Comparison of ENCODE assay signal across 1 cellular context in the genomic region with DNA sequence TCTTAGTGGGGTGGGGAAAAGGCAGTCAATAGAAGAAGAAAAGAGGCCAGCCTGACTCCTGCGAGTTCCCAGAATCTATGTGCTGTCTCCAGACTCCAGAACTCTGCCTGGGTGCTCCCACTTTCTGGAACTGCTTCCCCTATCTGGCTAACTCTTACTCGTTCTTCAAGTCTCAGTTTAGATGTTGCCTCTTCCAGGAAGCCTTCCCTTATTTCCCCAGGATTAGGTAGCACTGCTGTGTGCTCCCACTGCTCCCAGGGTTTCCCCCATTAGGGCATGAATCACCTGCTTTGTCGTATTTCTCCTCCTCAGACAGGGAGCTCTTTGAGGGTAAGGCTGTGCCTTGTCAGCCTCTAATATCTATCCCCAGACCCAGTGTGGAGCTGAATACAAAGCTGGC.
TF ChIP-seq lines count a peak whose summit lies in the region.

No MANE protein-coding gene starts in this region.

TF ChIP-seq in WTC11, 78 proteins besides CTCF, POLR2A, EP300 and RAD21 (continued from another document):
- TF ChIP-seq TCF7 (CRISPR knock-in tag; IDR thresholded peaks at IDR 0.05; ENCODE audit: low read depth) (no peak), RELA (CRISPR knock-in tag; IDR thresholded peaks at IDR 0.05; ENCODE audit: borderline replicate concordance) (no peak), GTF2I (CRISPR knock-in tag; conservative IDR thresholded peaks at IDR 0.05) (no peak), FOXP1 (CRISPR knock-in tag; IDR thresholded peaks at IDR 0.05; ENCODE audit: borderline replicate concordance) (no peak), FOXK1 (CRISPR knock-in tag; IDR thresholded peaks at IDR 0.05) (no peak), ZNF423 (CRISPR knock-in tag; IDR thresholded peaks at IDR 0.05) (no peak), SMAD3 (CRISPR knock-in tag; IDR thresholded peaks at IDR 0.05; ENCODE audit: borderline replicate concordance) (no peak), CREB1 (CRISPR knock-in tag; IDR thresholded peaks at IDR 0.05) (no peak), SOX15 (CRISPR knock-in tag; IDR thresholded peaks at IDR 0.05) (no peak)
- TF ChIP-seq, protein P1, sequence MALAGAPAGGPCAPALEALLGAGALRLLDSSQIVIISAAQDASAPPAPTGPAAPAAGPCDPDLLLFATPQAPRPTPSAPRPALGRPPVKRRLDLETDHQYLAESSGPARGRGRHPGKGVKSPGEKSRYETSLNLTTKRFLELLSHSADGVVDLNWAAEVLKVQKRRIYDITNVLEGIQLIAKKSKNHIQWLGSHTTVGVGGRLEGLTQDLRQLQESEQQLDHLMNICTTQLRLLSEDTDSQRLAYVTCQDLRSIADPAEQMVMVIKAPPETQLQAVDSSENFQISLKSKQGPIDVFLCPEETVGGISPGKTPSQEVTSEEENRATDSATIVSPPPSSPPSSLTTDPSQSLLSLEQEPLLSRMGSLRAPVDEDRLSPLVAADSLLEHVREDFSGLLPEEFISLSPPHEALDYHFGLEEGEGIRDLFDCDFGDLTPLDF (CRISPR knock-in tag; IDR thresholded peaks at IDR 0.05): no peak
- TF ChIP-seq, protein P2, sequence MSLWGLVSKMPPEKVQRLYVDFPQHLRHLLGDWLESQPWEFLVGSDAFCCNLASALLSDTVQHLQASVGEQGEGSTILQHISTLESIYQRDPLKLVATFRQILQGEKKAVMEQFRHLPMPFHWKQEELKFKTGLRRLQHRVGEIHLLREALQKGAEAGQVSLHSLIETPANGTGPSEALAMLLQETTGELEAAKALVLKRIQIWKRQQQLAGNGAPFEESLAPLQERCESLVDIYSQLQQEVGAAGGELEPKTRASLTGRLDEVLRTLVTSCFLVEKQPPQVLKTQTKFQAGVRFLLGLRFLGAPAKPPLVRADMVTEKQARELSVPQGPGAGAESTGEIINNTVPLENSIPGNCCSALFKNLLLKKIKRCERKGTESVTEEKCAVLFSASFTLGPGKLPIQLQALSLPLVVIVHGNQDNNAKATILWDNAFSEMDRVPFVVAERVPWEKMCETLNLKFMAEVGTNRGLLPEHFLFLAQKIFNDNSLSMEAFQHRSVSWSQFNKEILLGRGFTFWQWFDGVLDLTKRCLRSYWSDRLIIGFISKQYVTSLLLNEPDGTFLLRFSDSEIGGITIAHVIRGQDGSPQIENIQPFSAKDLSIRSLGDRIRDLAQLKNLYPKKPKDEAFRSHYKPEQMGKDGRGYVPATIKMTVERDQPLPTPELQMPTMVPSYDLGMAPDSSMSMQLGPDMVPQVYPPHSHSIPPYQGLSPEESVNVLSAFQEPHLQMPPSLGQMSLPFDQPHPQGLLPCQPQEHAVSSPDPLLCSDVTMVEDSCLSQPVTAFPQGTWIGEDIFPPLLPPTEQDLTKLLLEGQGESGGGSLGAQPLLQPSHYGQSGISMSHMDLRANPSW (CRISPR knock-in tag; conservative IDR thresholded peaks at IDR 0.05; ENCODE audit: low read depth): no peak
- TF ChIP-seq, protein P3, sequence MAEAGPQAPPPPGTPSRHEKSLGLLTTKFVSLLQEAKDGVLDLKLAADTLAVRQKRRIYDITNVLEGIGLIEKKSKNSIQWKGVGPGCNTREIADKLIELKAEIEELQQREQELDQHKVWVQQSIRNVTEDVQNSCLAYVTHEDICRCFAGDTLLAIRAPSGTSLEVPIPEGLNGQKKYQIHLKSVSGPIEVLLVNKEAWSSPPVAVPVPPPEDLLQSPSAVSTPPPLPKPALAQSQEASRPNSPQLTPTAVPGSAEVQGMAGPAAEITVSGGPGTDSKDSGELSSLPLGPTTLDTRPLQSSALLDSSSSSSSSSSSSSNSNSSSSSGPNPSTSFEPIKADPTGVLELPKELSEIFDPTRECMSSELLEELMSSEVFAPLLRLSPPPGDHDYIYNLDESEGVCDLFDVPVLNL (CRISPR knock-in tag; IDR thresholded peaks at IDR 0.05; ENCODE audit: borderline replicate concordance, low read depth): no peak
